In the genomic region with DNA sequence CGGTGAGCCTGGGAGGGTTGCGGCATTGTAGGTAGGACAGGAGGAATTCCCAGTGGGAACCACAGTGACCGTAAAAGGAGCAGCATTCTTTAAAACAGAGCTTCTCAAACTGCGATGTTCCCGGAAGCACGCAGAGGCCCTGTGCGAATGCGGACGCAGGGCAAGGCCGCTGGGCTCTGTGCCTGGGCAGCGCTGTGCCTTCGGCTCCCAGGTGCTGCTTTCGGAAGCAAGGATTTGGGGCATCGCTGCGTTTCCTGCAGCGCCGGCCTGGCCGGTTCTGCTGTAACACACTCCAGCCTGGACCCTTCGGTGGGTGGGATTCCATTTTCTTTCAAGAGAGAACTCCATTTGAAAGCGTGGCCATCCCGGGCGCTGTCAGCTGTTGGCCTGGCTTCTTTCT, we compare ENCODE assay signal across 22 cellular contexts.
"Had no signal": no experiment of that assay in that cellular context is flagged by ENCODE, and none has a peak within 500 bp of the region (broad histone marks: within the 10 kb centered on the region; RNA-seq: fewer than 3 reads in every experiment).

No MANE protein-coding gene starts in this region.

- H3K27ac ChIP-seq: body of pancreas, colonic mucosa, gastrocnemius medialis, neutrophil, tibial artery had no signal

- H3K4me1 Mint-ChIP-seq: activated CD4-positive, alpha-beta T cell treated with anti-CD3 and anti-CD28 coated beads, Interleukin-2, amount 10 ng/mL, durations not matched to agents 7 days and 5 days; activated naive CD8-positive, alpha-beta T cell treated with anti-CD3 and anti-CD28 coated beads, Interleukin-2, amount 10 ng/mL, durations not matched to agents 7 days and 5 days; T-cell had no signal

- H3K4me1 ChIP-seq: body of pancreas, colonic mucosa, gastrocnemius medialis, tibial artery had no signal

- H3K4me3 ChIP-seq: body of pancreas, colonic mucosa, gastrocnemius medialis, tibial artery had no signal

- DNase-seq: activated CD4-positive, alpha-beta T cell treated with anti-CD3 and anti-CD28 coated beads, Interleukin-2, amount 10 ng/mL, durations not matched to agents 7 days and 5 days; activated naive CD4-positive, alpha-beta T cell; activated naive CD8-positive, alpha-beta T cell treated with anti-CD3 and anti-CD28 coated beads, Interleukin-2, amount 10 ng/mL, durations not matched to agents 7 days and 5 days; activated T-cell treated with anti-CD3 and anti-CD28 coated beads for 4 hours; body of pancreas; central memory CD4-positive, alpha-beta T cell; colonic mucosa; gastrocnemius medialis; kidney glomerular epithelial cell; mesenchymal stem cell; retina; stimulated activated CD4-positive, alpha-beta T cell treated with anti-CD3 and anti-CD28 coated beads, Interleukin-12 subunit alpha, Interleukin-12 subunit beta, amount 100 ng/mL, for 4 hours; stimulated activated CD4-positive, alpha-beta T cell treated with anti-CD3 and anti-CD28 coated beads, Interleukin-1b, Interleukin-23, amount 100 ng/mL, for 48 hours; stimulated activated naive CD4-positive, alpha-beta T cell; T-cell; T-helper 9 cell; tibial artery had no signal

- H3K36me3 ChIP-seq: colonic mucosa, gastrocnemius medialis, neutrophil, tibial artery had no signal

- H3K27me3 Mint-ChIP-seq: T-cell had no signal

- ATAC-seq: activated CD4-positive, CD25-positive, alpha-beta regulatory T cell treated with anti-CD3 and anti-CD28 coated beads, Interleukin-2, amount 50 U/mL, for 24 hours; body of pancreas; gastrocnemius medialis; naive thymus-derived CD8-positive, alpha-beta T cell; SK-N-SH treated with all-trans-retinoic acid at 6 μM for 48 hours; T-cell had no signal

- H3K36me3 Mint-ChIP-seq: activated naive CD8-positive, alpha-beta T cell treated with anti-CD3 and anti-CD28 coated beads, Interleukin-2, amount 10 ng/mL, durations not matched to agents 7 days and 5 days had no signal

- H3K4me3 Mint-ChIP-seq: activated CD4-positive, alpha-beta T cell treated with anti-CD3 and anti-CD28 coated beads, Interleukin-2, amount 10 ng/mL, durations not matched to agents 7 days and 5 days; activated naive CD8-positive, alpha-beta T cell treated with anti-CD3 and anti-CD28 coated beads, Interleukin-2, amount 10 ng/mL, durations not matched to agents 7 days and 5 days; activated T-helper 1 cell treated with anti-CD3 and anti-CD28 coated beads, Interleukin-12 subunit alpha, Interleukin-12 subunit beta, Interleukin-2, Interleukin-4 antibody, amounts not matched to agents 30 ng/mL and 10 ng/mL and 1 ng/mL, durations not matched to agents 14 hours and 24 hours and 36 hours; naive thymus-derived CD8-positive, alpha-beta T cell; T-cell had no signal

- H3K27ac Mint-ChIP-seq: activated naive CD8-positive, alpha-beta T cell treated with anti-CD3 and anti-CD28 coated beads, Interleukin-2, amount 10 ng/mL, durations not matched to agents 7 days and 5 days; activated T-helper 1 cell treated with anti-CD3 and anti-CD28 coated beads, Interleukin-12 subunit alpha, Interleukin-12 subunit beta, Interleukin-2, Interleukin-4 antibody, amounts not matched to agents 30 ng/mL and 10 ng/mL and 1 ng/mL, durations not matched to agents 14 hours and 24 hours and 36 hours; naive thymus-derived CD8-positive, alpha-beta T cell; T-cell had no signal

- H3K27me3 ChIP-seq: body of pancreas, colonic mucosa, gastrocnemius medialis, tibial artery had no signal

- H3K9me3 ChIP-seq: body of pancreas, colonic mucosa, gastrocnemius medialis, neutrophil, tibial artery had no signal
